ENCODE assay signal across 14 cellular contexts in genomic region chr14:22464422-22465142, GRCh38.
DNase-seq lines count a peak whose midpoint lies in the region; ATAC-seq, FAIRE-seq and TF ChIP-seq lines count a peak whose summit lies in the region.
"Had no signal": no experiment of that assay in that cellular context is flagged by ENCODE, and none has a peak within 500 bp of the region (broad histone marks: within the 10 kb centered on the region; RNA-seq: fewer than 3 reads in every experiment).

No MANE protein-coding gene starts in this region.

- DNase-seq in bronchial epithelial cell (ENCODE audit: low read depth) = no peak
- no peak for DNase-seq in HFFc6
- no peak for DNase-seq in activated CD8-positive, alpha-beta T cell treated with anti-CD3 and anti-CD28 coated beads, Interleukin-2, amount 10 ng/mL, durations not matched to agents 7 days and 5 days
- DNase-seq in NCI-H1694 (lab: John Stamatoyannopoulos, UW) = no peak
- DNase-seq: activated CD4-positive, alpha-beta T cell treated with anti-CD3 and anti-CD28 coated beads, Interleukin-2, amount 10 ng/mL, durations not matched to agents 24 days and 14 days; erythroblast; NCI-H1930; stimulated activated CD4-positive, alpha-beta T cell treated with anti-CD3 and anti-CD28 coated beads, Interleukin-2, amount 100 ng/mL, for 24 hours had no signal

- H3K9me3 Mint-ChIP-seq in HFFc6 = no peaks in the 10 kb centered on the region
- H3K9me3 Mint-ChIP-seq in activated CD8-positive, alpha-beta T cell treated with anti-CD3 and anti-CD28 coated beads, Interleukin-2, amount 10 ng/mL, durations not matched to agents 7 days and 5 days (ENCODE audit: insufficient read depth) = no peaks in the 10 kb centered on the region
- H3K9me3 Mint-ChIP-seq: activated CD4-positive, alpha-beta T cell treated with anti-CD3 and anti-CD28 coated beads, Interleukin-2, amount 10 ng/mL, durations not matched to agents 24 days and 14 days; neural crest cell had no signal

- no peak overlapping the region for H3K4me3 ChIP-seq in bronchial epithelial cell (ENCODE audit: low read depth, low read length)
- H3K4me3 ChIP-seq: thoracic aorta had no signal

- peak; percentile 43 for FAIRE-seq in bronchial epithelial cell (lab: Jason Lieb, UNC)
- FAIRE-seq: islet of Langerhans had no signal

- H3K27me3 Mint-ChIP-seq in HFFc6 (ENCODE audit: insufficient read depth) = peaks cover 17% of the 10 kb centered on the region
- no peaks in the 10 kb centered on the region for H3K27me3 Mint-ChIP-seq in activated CD8-positive, alpha-beta T cell treated with anti-CD3 and anti-CD28 coated beads, Interleukin-2, amount 10 ng/mL, durations not matched to agents 7 days and 5 days (ENCODE audit: low read depth)
- H3K27me3 Mint-ChIP-seq: activated CD4-positive, alpha-beta T cell treated with anti-CD3 and anti-CD28 coated beads, Interleukin-2, amount 10 ng/mL, durations not matched to agents 24 days and 14 days had no signal

- no peaks in the 10 kb centered on the region for H3K36me3 ChIP-seq in bronchial epithelial cell (ENCODE audit: control insufficient read depth, insufficient read depth, low read length)
- H3K36me3 ChIP-seq: thoracic aorta had no signal

- TF ChIP-seq CTCF in bronchial epithelial cell (IDR thresholded peaks at IDR 0.05; ENCODE audit: insufficient read depth, low read length, severe bottlenecking) (no peak), HFFc6 (IDR thresholded peaks at IDR 0.05) (no peak)

- H3K4me1 Mint-ChIP-seq in HFFc6 (ENCODE audit: low read depth) = peaks cover 24% of the 10 kb centered on the region
- H3K4me1 Mint-ChIP-seq in activated CD8-positive, alpha-beta T cell treated with anti-CD3 and anti-CD28 coated beads, Interleukin-2, amount 10 ng/mL, durations not matched to agents 7 days and 5 days (ENCODE audit: low read depth) = no peaks in the 10 kb centered on the region
- H3K4me1 Mint-ChIP-seq: activated CD4-positive, alpha-beta T cell treated with anti-CD3 and anti-CD28 coated beads, Interleukin-2, amount 10 ng/mL, durations not matched to agents 24 days and 14 days had no signal

- CTCF ChIA-PET in activated CD8-positive, alpha-beta T cell treated with anti-CD3 and anti-CD28 coated beads, Interleukin-2, amount 10 ng/mL, durations not matched to agents 7 days and 5 days (lab: Charles Lee) = no interaction called here

- no peak overlapping the region for H3K4me3 Mint-ChIP-seq in HFFc6
- no peak overlapping the region for H3K4me3 Mint-ChIP-seq in activated CD8-positive, alpha-beta T cell treated with anti-CD3 and anti-CD28 coated beads, Interleukin-2, amount 10 ng/mL, durations not matched to agents 7 days and 5 days
- H3K4me3 Mint-ChIP-seq: activated CD4-positive, alpha-beta T cell treated with anti-CD3 and anti-CD28 coated beads, Interleukin-2, amount 10 ng/mL, durations not matched to agents 24 days and 14 days; neural crest cell had no signal

- no peak overlapping the region for H3K27ac Mint-ChIP-seq in HFFc6
- H3K27ac Mint-ChIP-seq in activated CD8-positive, alpha-beta T cell treated with anti-CD3 and anti-CD28 coated beads, Interleukin-2, amount 10 ng/mL, durations not matched to agents 7 days and 5 days = no peak overlapping the region
- H3K27ac Mint-ChIP-seq: activated CD4-positive, alpha-beta T cell treated with anti-CD3 and anti-CD28 coated beads, Interleukin-2, amount 10 ng/mL, durations not matched to agents 24 days and 14 days had no signal

- no peaks in the 10 kb centered on the region for H3K27me3 ChIP-seq in bronchial epithelial cell (ENCODE audit: control insufficient read depth, insufficient read depth, low read length)

- ATAC-seq in GM18868 (IDR thresholded peaks at IDR 0.05; ENCODE audit: unreplicated experiment) = peak; percentile 78
- peak; percentile 63 for ATAC-seq in GM21447 (IDR thresholded peaks at IDR 0.05; ENCODE audit: unreplicated experiment)
- ATAC-seq in HG03095 (IDR thresholded peaks at IDR 0.05; ENCODE audit: unreplicated experiment) = peak; percentile 57
- ATAC-seq in activated CD8-positive, alpha-beta T cell treated with anti-CD3 and anti-CD28 coated beads, Interleukin-2, amount 10 ng/mL, durations not matched to agents 7 days and 5 days = no peak

- no peaks in the 10 kb centered on the region for H3K36me3 Mint-ChIP-seq in HFFc6 (ENCODE audit: low read depth)
- no peaks in the 10 kb centered on the region for H3K36me3 Mint-ChIP-seq in activated CD8-positive, alpha-beta T cell treated with anti-CD3 and anti-CD28 coated beads, Interleukin-2, amount 10 ng/mL, durations not matched to agents 7 days and 5 days (ENCODE audit: low read depth)

- POLR2A ChIA-PET in activated CD8-positive, alpha-beta T cell treated with anti-CD3 and anti-CD28 coated beads, Interleukin-2, amount 10 ng/mL, durations not matched to agents 7 days and 5 days (lab: Charles Lee) = no interaction called here
